ENCODE assay signal across 8 cellular contexts in the genomic region with DNA sequence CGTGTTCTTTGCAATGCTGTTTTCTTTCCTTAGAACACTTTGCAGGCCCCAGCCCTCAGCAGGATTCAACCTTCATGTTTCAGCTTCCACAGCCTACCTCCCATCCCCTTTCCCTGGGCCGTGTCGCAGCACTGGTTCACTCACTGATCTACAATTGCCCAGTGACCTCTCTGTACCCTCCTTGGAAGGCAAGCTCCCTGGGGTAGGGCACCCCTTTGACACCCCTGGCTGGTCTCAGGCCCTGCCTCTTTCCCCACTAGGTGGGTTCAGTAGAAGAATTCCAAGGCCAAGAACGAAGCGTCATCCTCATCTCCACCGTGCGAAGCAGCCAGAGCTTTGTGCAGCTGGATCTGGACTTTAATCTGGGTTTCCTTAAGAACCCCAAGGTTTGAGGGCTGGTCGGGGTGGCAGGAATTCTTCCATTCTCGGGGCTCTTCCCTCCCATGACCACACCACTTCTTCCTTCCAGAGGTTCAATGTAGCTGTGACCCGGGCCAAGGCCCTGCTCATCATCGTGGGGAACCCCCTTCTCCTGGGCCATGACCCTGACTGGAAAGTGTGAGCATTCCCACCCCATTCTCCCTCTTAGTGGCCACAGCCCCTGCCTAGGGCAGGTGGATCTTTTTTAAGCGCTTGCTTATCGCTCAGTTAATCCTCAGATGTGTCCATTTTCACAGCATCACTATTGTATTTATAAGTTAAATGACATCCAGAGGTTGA. TPM values are rescaled to one million over a fixed set of nuclear protein-coding genes. Genes with fewer than 3 reads are reported as not detected.
DNase-seq lines count a peak whose midpoint lies in the region; ATAC-seq and TF ChIP-seq lines count a peak whose summit lies in the region.
"Had no signal": no experiment of that assay in that cellular context is flagged by ENCODE, and none has a peak within 500 bp of the region (broad histone marks: within the 10 kb centered on the region; RNA-seq: fewer than 3 reads in every experiment).

No MANE protein-coding gene starts in this region.

- H3K27me3 Mint-ChIP-seq in HFFc6 (ENCODE audit: insufficient read depth) = peaks cover 1% of the 10 kb centered on the region
- H3K27me3 Mint-ChIP-seq in activated T-helper 17 cell treated with anti-CD3 and anti-CD28 coated beads, Interleukin-2, amount 50 U/mL, for 72 hours = no peaks in the 10 kb centered on the region

- peak overlapping the region in 2 of 5 donors; percentile 31 to 66 for H3K9ac ChIP-seq in subcutaneous abdominal adipose tissue (ENCODE audit: low read length in 5 of 5)

- ATAC-seq in activated T-helper 17 cell treated with anti-CD3 and anti-CD28 coated beads, Interleukin-2, amount 50 U/mL, for 72 hours (replicated peaks) = peak; percentile 15
- ATAC-seq in lower lobe of right lung = no peak

- peak overlapping the region; percentile 74; the same call in 1 of the 2 replicates for H3K4me3 Mint-ChIP-seq in HFFc6
- peak overlapping the region; percentile 42 for H3K4me3 Mint-ChIP-seq in activated T-helper 17 cell treated with anti-CD3 and anti-CD28 coated beads, Interleukin-2, amount 50 U/mL, for 72 hours

- peak overlapping the region; percentile 92 for H3K27ac Mint-ChIP-seq in HFFc6
- H3K27ac Mint-ChIP-seq in activated T-helper 17 cell treated with anti-CD3 and anti-CD28 coated beads, Interleukin-2, amount 50 U/mL, for 72 hours = peak overlapping the region; percentile 85

- no peak overlapping the region for H3K4me3 ChIP-seq in lower lobe of right lung
- H3K4me3 ChIP-seq in subcutaneous abdominal adipose tissue (ENCODE audit: low read depth in 1 of 5, low read length in 5 of 5) = no peak overlapping the region

- H3K36me3 ChIP-seq in lower lobe of right lung = peaks cover 88% of the 10 kb centered on the region
- H3K36me3 ChIP-seq in subcutaneous abdominal adipose tissue (ENCODE audit: control insufficient read depth in 5 of 5, insufficient read depth in 5 of 5, low read length in 5 of 5) = peaks cover 0 to 77% (median 72%) of the 10 kb centered on the region in 5 donors

- TF ChIP-seq CTCF in HFFc6 (IDR thresholded peaks at IDR 0.05) = no peak
- no peak for TF ChIP-seq CTCF in lower lobe of right lung (IDR thresholded peaks at IDR 0.05)

- H3K9me3 Mint-ChIP-seq in HFFc6 = no peaks in the 10 kb centered on the region
- H3K9me3 Mint-ChIP-seq in activated T-helper 17 cell treated with anti-CD3 and anti-CD28 coated beads, Interleukin-2, amount 50 U/mL, for 72 hours = no peaks in the 10 kb centered on the region

- H3K36me3 Mint-ChIP-seq in HFFc6 (ENCODE audit: low read depth) = peaks cover 35% of the 10 kb centered on the region
- H3K36me3 Mint-ChIP-seq in activated T-helper 17 cell treated with anti-CD3 and anti-CD28 coated beads, Interleukin-2, amount 50 U/mL, for 72 hours (ENCODE audit: low read depth) = peaks cover 26% of the 10 kb centered on the region

- intact Hi-C loops in lower lobe of right lung (cut with DNase I) = no loop called here

- peaks cover 62% of the 10 kb centered on the region for H3K4me1 Mint-ChIP-seq in HFFc6 (ENCODE audit: low read depth)
- peaks cover 28% of the 10 kb centered on the region for H3K4me1 Mint-ChIP-seq in activated T-helper 17 cell treated with anti-CD3 and anti-CD28 coated beads, Interleukin-2, amount 50 U/mL, for 72 hours

- no peaks in the 10 kb centered on the region for H3K27me3 ChIP-seq in lower lobe of right lung (ENCODE audit: low read depth)
- no peaks in the 10 kb centered on the region for H3K27me3 ChIP-seq in subcutaneous abdominal adipose tissue (ENCODE audit: control insufficient read depth in 5 of 5, insufficient read depth in 4 of 5, low read length in 5 of 5)

- peaks cover 63% of the 10 kb centered on the region for H3K4me1 ChIP-seq in lower lobe of right lung
- H3K4me1 ChIP-seq in subcutaneous abdominal adipose tissue (ENCODE audit: control insufficient read depth in 5 of 5, insufficient read depth in 5 of 5, low read length in 5 of 5) = peaks cover 14 to 69% (median 45%) of the 10 kb centered on the region in 5 donors

- no peaks in the 10 kb centered on the region for H3K9me3 ChIP-seq in lower lobe of right lung
- no peaks in the 10 kb centered on the region for H3K9me3 ChIP-seq in subcutaneous abdominal adipose tissue (ENCODE audit: control insufficient read depth in 5 of 5, low read length in 5 of 5)

- no peak for DNase-seq in HFFc6
- DNase-seq in lower lobe of right lung = no peak
- DNase-seq in RKO (ENCODE audit: low spot score) = no peak
- no peak for DNase-seq in retina
- no peak for DNase-seq in T-helper 9 cell
- DNase-seq: activated gamma-delta T cell had no signal

- H3K27ac ChIP-seq in lower lobe of right lung = peak overlapping the region; percentile 84
- peak overlapping the region; percentile 91 for H3K27ac ChIP-seq in subcutaneous abdominal adipose tissue (ENCODE audit: low read depth, low read length)

RNA-seq across cellular contexts. Expression of a gene that starts 7.3 kb away (rescaled TPM):
- 100 to 1,000 TPM; 579 to 610 (median 596) TPM for total RNA-seq in HFFc6 (2021; fragmentation: NEBNext Ultra II Directional; extraction: Animal tissue kit (Norgen Biotek cat#: 25700))
- total RNA-seq in activated T-helper 17 cell treated with anti-CD3 and anti-CD28 coated beads, Interleukin-2, amount 50 U/mL, for 72 hours = 10 to 100 TPM; 39.5 to 59.4 TPM
- total RNA-seq in lower lobe of right lung = 126 TPM

RNA-seq across cellular contexts. Expression of a gene that starts 15.5 kb away (rescaled TPM):
- total RNA-seq in HFFc6 (2021; fragmentation: NEBNext Ultra II Directional; extraction: Animal tissue kit (Norgen Biotek cat#: 25700)) = 1 to 10 TPM; 1.1 to 1.7 (median 1.4) TPM
- total RNA-seq in activated T-helper 17 cell treated with anti-CD3 and anti-CD28 coated beads, Interleukin-2, amount 50 U/mL, for 72 hours = under 1 TPM; 0.30 to 0.69 TPM
- total RNA-seq in lower lobe of right lung = 0.30 TPM

RNA-seq across cellular contexts. Expression of a gene that starts 25.1 kb away (rescaled TPM):
- total RNA-seq in HFFc6 (2021; fragmentation: NEBNext Ultra II Directional; extraction: Animal tissue kit (Norgen Biotek cat#: 25700)) = 10 to 100 TPM; 61.6 to 86.0 (median 83.5) TPM
- 10 to 100 TPM; 54.7 to 59.3 TPM for total RNA-seq in activated T-helper 17 cell treated with anti-CD3 and anti-CD28 coated beads, Interleukin-2, amount 50 U/mL, for 72 hours
- 72.3 TPM for total RNA-seq in lower lobe of right lung
